Comparison of ENCODE assay signal across 10 cellular contexts in the genomic region with DNA sequence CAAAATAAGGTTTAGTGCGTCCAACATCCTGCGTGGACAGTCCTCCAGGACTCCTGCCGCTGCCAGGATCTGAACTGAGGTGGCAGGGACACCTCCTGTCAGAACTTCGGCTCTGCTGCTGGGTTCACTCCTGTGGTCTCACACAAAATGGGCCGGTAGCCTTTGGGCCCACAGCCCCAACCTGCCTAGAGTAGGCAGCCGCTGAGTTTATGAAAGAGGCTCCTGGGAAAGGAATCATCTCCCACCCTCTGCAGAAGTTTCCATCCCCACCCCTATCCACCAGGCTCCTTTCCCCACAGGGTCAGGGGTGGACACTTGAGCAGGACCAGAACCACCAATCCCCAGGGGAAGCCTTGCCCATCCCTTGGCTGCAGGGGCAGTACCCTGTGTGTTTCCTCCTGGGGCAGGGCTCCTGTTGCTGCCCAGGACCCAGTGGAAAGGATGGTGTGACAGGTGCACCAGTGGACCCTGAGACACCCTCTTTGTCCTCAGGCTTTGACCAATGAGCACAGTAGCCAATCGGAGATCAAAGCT. TPM values are rescaled to one million over a fixed set of nuclear protein-coding genes. Genes with fewer than 3 reads are reported as not detected.
DNase-seq lines count a peak whose midpoint lies in the region; ATAC-seq and TF ChIP-seq lines count a peak whose summit lies in the region.
"Had no signal": no experiment of that assay in that cellular context is flagged by ENCODE, and none has a peak within 500 bp of the region (broad histone marks: within the 10 kb centered on the region; RNA-seq: fewer than 3 reads in every experiment).

No MANE protein-coding gene starts in this region.

- H3K4me3 ChIP-seq in BLaER1, result peak overlapping the region; percentile 54
- H3K4me3 ChIP-seq in HUES64 (ENCODE audit: low read length), result no peak overlapping the region
- no peak overlapping the region for H3K4me3 ChIP-seq in endodermal cell (ENCODE audit: low read length)
- H3K4me3 ChIP-seq in neuronal stem cell (ENCODE audit: low read length in 2 of 2), result peak overlapping the region in 1 of 2 donors; percentile 34
- H3K4me3 ChIP-seq: hepatocyte had no signal

- H3K36me3 Mint-ChIP-seq in endodermal cell (ENCODE audit: low read depth), result peaks cover 4% of the 10 kb centered on the region

- H3K4me3 Mint-ChIP-seq in endodermal cell, result peak overlapping the region; percentile 40

- WGBS in HUES64, result 59% methylated on average over 7 of the region's 7 CpGs
- WGBS in endodermal cell (ENCODE audit: insufficient coverage in 1 of 2, insufficient read length in 1 of 2), 2 experiments, result 69 to 100% methylated on average over 2 to 7 of the region's 7 CpGs
- WGBS in neuronal stem cell (ENCODE audit: extremely low coverage in 2 of 2, insufficient read length in 2 of 2, insufficient replicate concordance in 1 of 2), 2 donors, result no CpG with 5 or more reads among the region's 7 CpGs

- no peak overlapping the region for H3K23ac ChIP-seq in neuronal stem cell (ENCODE audit: low read depth, low read length, poor library complexity)

- H3K4me2 ChIP-seq in BLaER1 (peak overlapping the region; percentile 97), neuronal stem cell (ENCODE audit: insufficient read depth, low read length, poor library complexity, severe bottlenecking) (peak overlapping the region; percentile 42)

- H4K91ac ChIP-seq in neuronal stem cell (ENCODE audit: low read depth, low read length, poor library complexity), result no peak overlapping the region

- no peaks in the 10 kb centered on the region for H3K27me3 ChIP-seq in BLaER1
- no peaks in the 10 kb centered on the region for H3K27me3 ChIP-seq in HUES64 (ENCODE audit: insufficient read depth, low read length)
- no peaks in the 10 kb centered on the region for H3K27me3 ChIP-seq in endodermal cell (ENCODE audit: control insufficient read depth, insufficient read depth, low read length, poor library complexity, severe bottlenecking)
- H3K27me3 ChIP-seq in neuronal stem cell (ENCODE audit: control insufficient read depth in 3 of 3, insufficient read depth in 3 of 3, low read depth in 1 of 3, low read length in 3 of 3), result no peaks in the 10 kb centered on the region

- peak overlapping the region; percentile 82 for H2AFZ ChIP-seq in neuronal stem cell (ENCODE audit: low read length)
- H2AFZ ChIP-seq: hepatocyte had no signal

- peaks cover 84% of the 10 kb centered on the region for H3K4me1 ChIP-seq in BLaER1
- H3K4me1 ChIP-seq in HUES64 (ENCODE audit: insufficient read depth, low read length), result peaks cover 38% of the 10 kb centered on the region
- H3K4me1 ChIP-seq in endodermal cell (ENCODE audit: control insufficient read depth, insufficient read depth, low read length), result peaks cover 4% of the 10 kb centered on the region
- peaks cover 34 to 43% of the 10 kb centered on the region in 2 donors for H3K4me1 ChIP-seq in neuronal stem cell (ENCODE audit: control insufficient read depth in 2 of 2, insufficient read depth in 1 of 2, low read depth in 1 of 2, low read length in 2 of 2)

- H3K27ac ChIP-seq in BLaER1 (peak overlapping the region; percentile 90), HUES64 (ENCODE audit: low read depth, low read length) (peak overlapping the region; percentile 78), endodermal cell (ENCODE audit: low read depth, low read length) (peak overlapping the region; percentile 68), neuronal stem cell (replicated peaks; ENCODE audit: low read length) (peak overlapping the region; percentile 37)
- H3K27ac ChIP-seq: hepatocyte had no signal

- peak overlapping the region; percentile 24 for H3K18ac ChIP-seq in neuronal stem cell (ENCODE audit: low read length)

- H3K9me3 Mint-ChIP-seq in endodermal cell, result no peaks in the 10 kb centered on the region

- H2BK120ac ChIP-seq in neuronal stem cell (ENCODE audit: low read depth, low read length), result no peak overlapping the region

- H3K4me1 Mint-ChIP-seq in endodermal cell, result peaks cover 31% of the 10 kb centered on the region

- peaks cover 8% of the 10 kb centered on the region for H3K79me1 ChIP-seq in neuronal stem cell (ENCODE audit: low read depth, low read length)

- H3K9ac ChIP-seq in BLaER1 (peak overlapping the region; percentile 72), HUES64 (ENCODE audit: low read depth, low read length) (0 out of 2 replicates have a peak overlapping the region, but pooled peaks have one; percentile 27), endodermal cell (ENCODE audit: extremely low read depth, low read length, poor library complexity, severe bottlenecking) (no peak overlapping the region), neuronal stem cell (ENCODE audit: low read depth, low read length, poor library complexity) (peak overlapping the region; percentile 53)

- no peaks in the 10 kb centered on the region for H4K20me1 ChIP-seq in BLaER1

- ATAC-seq in GM21367 (IDR thresholded peaks at IDR 0.05; ENCODE audit: unreplicated experiment), result no peak

- H3K27me3 Mint-ChIP-seq in endodermal cell (ENCODE audit: insufficient read depth), result peaks cover 3% of the 10 kb centered on the region

- H3K9me3 ChIP-seq in BLaER1, result no peaks in the 10 kb centered on the region
- H3K9me3 ChIP-seq in HUES64 (ENCODE audit: insufficient read depth, low read depth, low read length), result no peaks in the 10 kb centered on the region
- H3K9me3 ChIP-seq in endodermal cell (ENCODE audit: control insufficient read depth, low read length), result no peaks in the 10 kb centered on the region
- H3K9me3 ChIP-seq in neuronal stem cell (replicated peaks in 1 of 2; ENCODE audit: control insufficient read depth in 2 of 2, insufficient read depth in 1 of 2, low read depth in 1 of 2, low read length in 2 of 2), result no peaks in the 10 kb centered on the region

- no peak overlapping the region for H3K4ac ChIP-seq in neuronal stem cell (ENCODE audit: low read length)

- peak overlapping the region; percentile 55 for H3K27ac Mint-ChIP-seq in endodermal cell

- no peak overlapping the region for H2BK5ac ChIP-seq in neuronal stem cell (ENCODE audit: low read length)

- H3K14ac ChIP-seq in neuronal stem cell (ENCODE audit: low read length), result no peak overlapping the region

- DNase-seq in endodermal cell (no peak), neuronal stem cell (ENCODE audit: low spot score) (no peak), NCI-H1048 (lab: John Stamatoyannopoulos, UW) (no peak)
- DNase-seq in activated effector memory CD4-positive, alpha-beta T cell treated with Interleukin-2 at 50 U/mL for 16 hours, result no peak
- no peak for DNase-seq in stimulated activated CD4-positive, alpha-beta T cell treated with anti-CD3 and anti-CD28 coated beads, Interleukin-2, amount 100 ng/mL, for 24 hours

- no peak overlapping the region for H2BK15ac ChIP-seq in neuronal stem cell (ENCODE audit: low read length)

- H3K36me3 ChIP-seq in BLaER1, result peaks cover 20% of the 10 kb centered on the region
- 0 out of 2 replicates have a peak, but pooled peaks cover 4% of the 10 kb centered on the region for H3K36me3 ChIP-seq in HUES64 (ENCODE audit: insufficient read depth, low read length)
- peaks cover 6% of the 10 kb centered on the region for H3K36me3 ChIP-seq in endodermal cell (ENCODE audit: control insufficient read depth, insufficient read depth, low read length)
- peaks cover 8 to 33% of the 10 kb centered on the region in 2 donors for H3K36me3 ChIP-seq in neuronal stem cell (replicated peaks in 1 of 2; ENCODE audit: control insufficient read depth in 2 of 2, insufficient read depth in 2 of 2, low read length in 2 of 2)

- no peak for TF ChIP-seq CTCF in endodermal cell (conservative IDR thresholded peaks at IDR 0.05)

- H4K8ac ChIP-seq in neuronal stem cell (ENCODE audit: low read depth, low read length), result no peak overlapping the region

- peak overlapping the region; percentile 34 for H2AK5ac ChIP-seq in neuronal stem cell (ENCODE audit: low read depth, low read length)

- H2BK12ac ChIP-seq in neuronal stem cell (ENCODE audit: low read length), result no peak overlapping the region

RNA-seq across cellular contexts. Expression of gene ABHD16B, which starts 2.1 kb away (rescaled TPM):
- polyA plus RNA-seq in HUES64 (2013, experiment 1 of 2), result not detected
- not detected for polyA plus RNA-seq in HUES64 (2013, experiment 2 of 2)
- total RNA-seq in endodermal cell, result not detected
- not detected for polyA plus RNA-seq in endodermal cell (2013, experiment 1 of 2)
- not detected for polyA plus RNA-seq in endodermal cell (2013, experiment 2 of 2)
- not detected for polyA plus RNA-seq in neuronal stem cell (2013, experiment 1 of 2)
- not detected for polyA plus RNA-seq in neuronal stem cell (2013, experiment 2 of 2)
- total RNA-seq: hepatocyte, omental fat pad had no signal

RNA-seq across cellular contexts. Expression of gene TPD52L2, which starts 5.8 kb away (rescaled TPM):
- polyA plus RNA-seq in HUES64 (2013, experiment 1 of 2), result 68.5 TPM
- polyA plus RNA-seq in HUES64 (2013, experiment 2 of 2), result 63.7 TPM
- total RNA-seq in endodermal cell, result 10 to 100 TPM; 68.3 to 85.2 TPM
- polyA plus RNA-seq in endodermal cell (2013, experiment 1 of 2), result 68.0 TPM
- 64.1 TPM for polyA plus RNA-seq in endodermal cell (2013, experiment 2 of 2)
- 48.5 TPM for polyA plus RNA-seq in neuronal stem cell (2013, experiment 1 of 2)
- polyA plus RNA-seq in neuronal stem cell (2013, experiment 2 of 2), result 47.7 TPM

RNA-seq across cellular contexts. Expression of gene ZBTB46, which starts 28.2 kb away (rescaled TPM):
- polyA plus RNA-seq in HUES64 (2013, experiment 1 of 2), result 5.9 TPM
- 8.4 TPM for polyA plus RNA-seq in HUES64 (2013, experiment 2 of 2)
- total RNA-seq in endodermal cell, result 10 to 100 TPM; 24.9 to 25.9 TPM
- 8.4 TPM for polyA plus RNA-seq in endodermal cell (2013, experiment 1 of 2)
- 7.5 TPM for polyA plus RNA-seq in endodermal cell (2013, experiment 2 of 2)
- 8.2 TPM for polyA plus RNA-seq in neuronal stem cell (2013, experiment 1 of 2)
- polyA plus RNA-seq in neuronal stem cell (2013, experiment 2 of 2), result 8.6 TPM

RNA-seq across cellular contexts. Expression of gene DNAJC5, which starts 35.7 kb away (rescaled TPM):
- 19.1 TPM for polyA plus RNA-seq in HUES64 (2013, experiment 1 of 2)
- polyA plus RNA-seq in HUES64 (2013, experiment 2 of 2), result 19.7 TPM
- total RNA-seq in endodermal cell, result 10 to 100 TPM; 25.8 to 26.8 TPM
- polyA plus RNA-seq in endodermal cell (2013, experiment 1 of 2), result 26.0 TPM
- polyA plus RNA-seq in endodermal cell (2013, experiment 2 of 2), result 25.3 TPM
- polyA plus RNA-seq in neuronal stem cell (2013, experiment 1 of 2), result 17.2 TPM
- polyA plus RNA-seq in neuronal stem cell (2013, experiment 2 of 2), result 16.8 TPM

Comparison
In these comparisons a context has a peak if more than half of its experiments do, and no peak if none do; other contexts are left out.
1. H3K27ac ChIP-seq: peak in every context shown above with its lines; median percentile 90 in BLaER1; 78 in HUES64; 68 in endodermal cell; 37 in neuronal stem cell.